In the genomic region with DNA sequence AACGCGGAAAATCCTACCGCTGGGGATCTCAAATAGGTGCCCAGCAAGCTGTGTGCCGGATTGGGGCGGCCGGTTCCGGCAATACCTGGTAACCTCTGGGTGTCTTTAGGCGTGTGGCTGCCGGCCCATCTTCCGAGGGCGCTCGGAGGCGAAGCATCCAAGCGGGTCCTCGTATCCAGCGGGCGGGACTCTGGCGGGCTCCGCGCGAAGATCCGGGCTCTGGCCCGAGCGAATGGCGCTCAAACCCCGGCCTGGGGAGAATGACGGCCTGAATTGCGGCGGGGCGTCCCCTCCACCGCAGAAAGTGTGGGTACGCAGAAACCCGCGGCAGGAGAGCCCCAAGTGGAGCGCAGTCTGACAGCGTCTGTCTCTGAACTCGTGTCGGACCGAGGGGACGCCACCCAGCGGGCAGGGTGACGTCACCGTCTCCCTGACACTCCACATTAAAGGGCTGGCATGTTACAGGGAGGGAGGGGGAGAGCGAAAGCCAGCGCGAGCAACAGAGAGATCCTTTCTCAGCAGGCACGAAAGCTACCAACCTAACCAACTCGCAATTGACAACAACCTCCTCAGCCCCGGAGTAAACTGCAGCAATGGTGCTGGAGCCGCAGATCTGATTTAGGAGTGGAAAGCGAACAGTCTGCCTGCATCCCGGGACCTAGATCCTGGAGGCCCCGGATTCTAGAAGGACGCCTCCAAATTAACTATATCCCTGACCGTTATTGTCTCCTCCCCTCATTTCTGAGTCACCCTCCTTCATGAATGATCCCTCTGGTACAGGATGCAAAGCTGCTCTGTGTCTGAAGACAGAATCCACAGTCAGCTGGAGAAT, we compare ENCODE assay signal across 12 cellular contexts. TPM values are rescaled to one million over a fixed set of nuclear protein-coding genes. Genes with fewer than 3 reads are reported as not detected.
DNase-seq lines count a peak whose midpoint lies in the region; ATAC-seq and TF ChIP-seq lines count a peak whose summit lies in the region.
"Had no signal": no experiment of that assay in that cellular context is flagged by ENCODE, and none has a peak within 500 bp of the region (broad histone marks: within the 10 kb centered on the region; RNA-seq: fewer than 3 reads in every experiment).

A gene with protein sequence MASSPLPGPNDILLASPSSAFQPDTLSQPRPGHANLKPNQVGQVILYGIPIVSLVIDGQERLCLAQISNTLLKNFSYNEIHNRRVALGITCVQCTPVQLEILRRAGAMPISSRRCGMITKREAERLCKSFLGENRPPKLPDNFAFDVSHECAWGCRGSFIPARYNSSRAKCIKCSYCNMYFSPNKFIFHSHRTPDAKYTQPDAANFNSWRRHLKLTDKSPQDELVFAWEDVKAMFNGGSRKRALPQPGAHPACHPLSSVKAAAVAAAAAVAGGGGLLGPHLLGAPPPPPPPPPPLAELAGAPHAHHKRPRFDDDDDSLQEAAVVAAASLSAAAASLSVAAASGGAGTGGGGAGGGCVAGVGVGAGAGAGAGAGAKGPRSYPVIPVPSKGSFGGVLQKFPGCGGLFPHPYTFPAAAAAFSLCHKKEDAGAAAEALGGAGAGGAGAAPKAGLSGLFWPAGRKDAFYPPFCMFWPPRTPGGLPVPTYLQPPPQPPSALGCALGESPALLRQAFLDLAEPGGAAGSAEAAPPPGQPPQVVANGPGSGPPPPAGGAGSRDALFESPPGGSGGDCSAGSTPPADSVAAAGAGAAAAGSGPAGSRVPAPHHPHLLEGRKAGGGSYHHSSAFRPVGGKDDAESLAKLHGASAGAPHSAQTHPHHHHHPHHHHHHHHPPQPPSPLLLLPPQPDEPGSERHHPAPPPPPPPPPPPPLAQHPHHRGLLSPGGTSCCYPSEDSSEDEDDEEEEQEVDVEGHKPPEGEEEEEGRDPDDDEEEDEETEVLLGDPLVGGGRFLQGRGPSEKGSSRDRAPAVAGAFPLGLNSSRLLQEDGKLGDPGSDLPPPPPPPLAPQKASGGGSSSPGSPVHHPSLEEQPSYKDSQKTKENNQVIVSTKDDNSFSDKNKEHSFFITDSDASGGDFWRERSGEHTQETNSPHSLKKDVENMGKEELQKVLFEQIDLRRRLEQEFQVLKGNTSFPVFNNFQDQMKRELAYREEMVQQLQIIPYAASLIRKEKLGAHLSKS (minus strand): TSS at position 372 of the 832 bp plus-strand sequence. CDS start 2,477 bp downstream, outside the sequence.

- no peaks in the 10 kb centered on the region for H3K9me2 ChIP-seq in MM.1S (replicated peaks; ENCODE audit: insufficient read depth, low read length)

- no peak within 1 kb of the TSS for H3K4me2 ChIP-seq in MM.1S (ENCODE audit: low read depth, low read length)

- WGBS in ectodermal cell, 2 experiments = 5% methylated on average over 55 of the region's 55 CpGs

- no peak within 1 kb of the TSS for H2AFZ ChIP-seq in MM.1S (ENCODE audit: low read length)

- no peaks in the 10 kb centered on the region for H3F3A ChIP-seq in MM.1S (ENCODE audit: insufficient read depth, low read length)

- peaks cover 12% of the 10 kb centered on the region for H3K4me1 ChIP-seq in ectodermal cell (ENCODE audit: control insufficient read depth, insufficient read depth, low read length)
- no peaks in the 10 kb centered on the region for H3K4me1 ChIP-seq in MM.1S (ENCODE audit: low read length)

- H3K4me3 ChIP-seq in ectodermal cell (ENCODE audit: insufficient read depth, low read depth, low read length) = peak within 1 kb of the TSS; percentile 37
- H3K4me3 ChIP-seq in MM.1S (ENCODE audit: low read length) = no peak within 1 kb of the TSS

- DNase-seq in activated CD4-positive, alpha-beta T cell treated with anti-CD3 and anti-CD28 coated beads for 48 hours = peak; percentile 41
- DNase-seq in activated CD4-positive, alpha-beta T cell treated with anti-CD3 and anti-CD28 coated beads for 1 hour = no peak
- peak; percentile 32 for DNase-seq in HT1080 (ENCODE audit: low read depth)
- DNase-seq in retina = peak; percentile 72
- DNase-seq in HuH-7 (ENCODE audit: low spot score) = no peak
- DNase-seq in MM.1S = no peak
- DNase-seq: AML-193, midbrain had no signal

- H3K79me2 ChIP-seq in MM.1S (ENCODE audit: low read length) = no peaks in the 10 kb centered on the region

- no peaks in the 10 kb centered on the region for H3K36me3 ChIP-seq in ectodermal cell (ENCODE audit: control insufficient read depth, insufficient read depth, low read length)
- H3K36me3 ChIP-seq in MM.1S (replicated peaks; ENCODE audit: insufficient read depth, low read length) = no peaks in the 10 kb centered on the region

- no peak for ATAC-seq in HG03354 (IDR thresholded peaks at IDR 0.05; ENCODE audit: poor library complexity, severe bottlenecking, unreplicated experiment)

- H4K20me1 ChIP-seq in MM.1S (ENCODE audit: insufficient read depth, low read length) = no peaks in the 10 kb centered on the region

- H3K27me3 ChIP-seq in ectodermal cell (ENCODE audit: control insufficient read depth, insufficient read depth, low read length, poor library complexity, severe bottlenecking) = peaks cover 100% of the 10 kb centered on the region
- no peaks in the 10 kb centered on the region for H3K27me3 ChIP-seq in MM.1S (replicated peaks; ENCODE audit: insufficient read depth, low read length)

- H3K9ac ChIP-seq in MM.1S (ENCODE audit: low read length) = no peak within 1 kb of the TSS

- H3K9me3 ChIP-seq in ectodermal cell (ENCODE audit: control insufficient read depth, low read length) (no peaks in the 10 kb centered on the region), MM.1S (replicated peaks; ENCODE audit: insufficient read depth, low read length) (no peaks in the 10 kb centered on the region)

- H3K27ac ChIP-seq in ectodermal cell (ENCODE audit: insufficient read depth, low read depth, low read length, poor library complexity, severe bottlenecking) (no peak within 1 kb of the TSS), MM.1S (ENCODE audit: low read length) (no peak within 1 kb of the TSS)
- H3K27ac ChIP-seq: HL-60 had no signal

- TF ChIP-seq CTCF in MM.1S (IDR thresholded peaks at IDR 0.05; ENCODE audit: low read length) = no peak

RNA-seq across cellular contexts. Expression of the gene that starts here (rescaled TPM):
- total RNA-seq in HT1080 (2014; rRNA removed; shearing (Covaris generic)) = not detected in 2 replicates
- polyA plus RNA-seq in HT1080 (2015; cell fraction: cytosol; rRNA removed) = not detected in 2 replicates
- not detected in 2 replicates for polyA plus RNA-seq in HT1080 (2015; cell fraction: nucleus; rRNA removed)
- not detected for polyA plus RNA-seq in ectodermal cell (2013, experiment 1 of 4)
- polyA plus RNA-seq in ectodermal cell (2013, experiment 2 of 4) = 0.07 TPM
- 0.21 TPM for polyA plus RNA-seq in ectodermal cell (2013, experiment 3 of 4)
- 0.08 TPM for polyA plus RNA-seq in ectodermal cell (2013, experiment 4 of 4)
- total RNA-seq: urinary bladder had no signal
- polyA plus RNA-seq: urinary bladder had no signal

Comparison
In these comparisons a context has a peak if more than half of its experiments do, and no peak if none do; other contexts are left out.
1. DNase-seq: peak in activated CD4-positive, alpha-beta T cell treated with anti-CD3 and anti-CD28 coated beads for 48 hours (single experiment) and retina (single experiment); none in activated CD4-positive, alpha-beta T cell treated with anti-CD3 and anti-CD28 coated beads for 1 hour (single experiment), HuH-7 (single experiment) and MM.1S (single experiment).
2. Peak in DNase-seq in HT1080; RNA of the gene not detected or under 1 TPM.